1 cellular context compared by ENCODE assay signal in the genomic region with DNA sequence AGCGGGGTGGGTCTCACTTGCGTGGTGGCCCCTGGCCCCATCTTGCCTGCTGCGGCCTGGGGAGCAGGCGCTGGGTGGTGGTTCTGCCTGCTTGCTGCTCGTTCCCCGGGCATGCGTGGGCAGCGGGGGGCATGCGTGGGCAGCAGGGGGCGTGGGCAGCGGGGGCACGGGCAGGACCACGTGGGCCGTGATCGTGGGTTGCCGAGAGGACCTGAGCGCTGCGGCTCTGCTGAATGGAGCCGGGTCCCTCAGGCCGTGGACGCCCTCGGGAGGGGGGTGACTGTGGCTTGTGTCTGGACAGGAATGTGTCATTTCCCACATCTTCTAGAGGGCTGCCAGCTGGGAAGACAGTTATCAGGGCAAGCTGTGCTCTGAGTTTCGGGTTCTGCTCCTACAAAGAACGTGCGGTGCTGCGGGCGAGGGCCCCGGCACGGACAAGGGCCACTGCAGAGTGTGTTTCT.
TF ChIP-seq lines count a peak whose summit lies in the region.

No MANE protein-coding gene starts in this region.

TF ChIP-seq in GM23338, 12 proteins besides CTCF, POLR2A, EP300 and RAD21 (continued from another document):
- TF ChIP-seq CREB1 (CRISPR knock-in tag; IDR thresholded peaks at IDR 0.05; ENCODE audit: low read depth): no peak
- no peak for TF ChIP-seq NANOG (IDR thresholded peaks at IDR 0.05; ENCODE audit: borderline replicate concordance)
- TF ChIP-seq POLR2AphosphoS5 (IDR thresholded peaks at IDR 0.05; ENCODE audit: low read depth): no peak
- no peak for TF ChIP-seq ZNF114 (CRISPR knock-in tag; IDR thresholded peaks at IDR 0.05)
